Comparison of ENCODE assay signal across 9 cellular contexts in genomic region chr3:176570992-176571391, GRCh38.
"Had no signal": no experiment of that assay in that cellular context is flagged by ENCODE, and none has a peak within 500 bp of the region (broad histone marks: within the 10 kb centered on the region; RNA-seq: fewer than 3 reads in every experiment).

No MANE protein-coding gene starts in this region.

- H3K27ac Mint-ChIP-seq: GM23338, HFFc6 had no signal

- H2AFZ ChIP-seq: GM23248 had no signal

- H3K36me3 ChIP-seq: HAP-1 had no signal

- H3K4me2 ChIP-seq: GM23338 had no signal

- H3K9me3 ChIP-seq: HAP-1 had no signal

- H3K4me3 Mint-ChIP-seq: GM23338, H9, HFFc6 had no signal

- ATAC-seq: GM23338, HCT116 had no signal

- DNase-seq: GM23248, GOT3, H7, H9, HCEC 1CT, HFFc6 had no signal

- H3K27ac ChIP-seq: GM23248 had no signal

- H3K4me1 ChIP-seq: HAP-1 had no signal

- H3K4me3 ChIP-seq: GM23248, GM23338, HAP-1 had no signal

- H3K9ac ChIP-seq: GM23248 had no signal

- H3K9me3 Mint-ChIP-seq: GM23338, H9 had no signal
